Comparison of ENCODE assay signal across 2 cellular contexts in the genomic region with DNA sequence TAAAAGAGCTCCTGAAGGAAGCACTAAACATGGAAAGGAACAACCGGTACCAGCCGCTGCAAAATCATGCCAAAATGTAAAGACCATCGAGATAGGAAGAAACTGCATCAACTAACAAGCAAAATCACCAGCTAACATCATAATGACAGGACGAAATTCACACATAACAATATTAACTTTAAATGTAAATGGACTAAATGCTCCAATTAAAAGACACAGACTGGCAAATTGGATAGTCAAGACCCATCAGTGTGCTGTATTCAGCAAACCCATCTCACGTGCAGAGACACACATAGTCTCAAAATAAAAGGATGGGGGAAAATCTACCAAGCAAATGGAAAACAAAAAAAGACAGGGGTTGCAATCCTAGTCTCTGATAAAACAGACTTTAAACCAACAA. TPM values are rescaled to one million over a fixed set of nuclear protein-coding genes. Genes with fewer than 3 reads are reported as not detected.
"Had no signal": no experiment of that assay in that cellular context is flagged by ENCODE, and none has a peak within 500 bp of the region (broad histone marks: within the 10 kb centered on the region; RNA-seq: fewer than 3 reads in every experiment).

No MANE protein-coding gene starts in this region.

RNA-seq across cellular contexts. Expression of a gene that starts 26.4 kb away (rescaled TPM):
- total RNA-seq: endodermal cell, fibroblast of villous mesenchyme had no signal
